Comparison of ENCODE assay signal across 15 cellular contexts in genomic region chr22:41873391-41873790, GRCh38. TPM values are rescaled to one million over a fixed set of nuclear protein-coding genes. Genes with fewer than 3 reads are reported as not detected.
DNase-seq lines count a peak whose midpoint lies in the region; ATAC-seq and TF ChIP-seq lines count a peak whose summit lies in the region.
"Had no signal": no experiment of that assay in that cellular context is flagged by ENCODE, and none has a peak within 500 bp of the region (broad histone marks: within the 10 kb centered on the region; RNA-seq: fewer than 3 reads in every experiment).

No MANE protein-coding gene starts in this region.

- no peaks in the 10 kb centered on the region for H3K27me3 ChIP-seq in GM23248 (replicated peaks; ENCODE audit: insufficient read depth)

- H3K36me3 Mint-ChIP-seq in activated T-cell treated with anti-CD3 and anti-CD28 coated beads, Interleukin-2, amount 50 U/mL, for 4 hours (ENCODE audit: insufficient read depth), result peaks cover 48% of the 10 kb centered on the region
- peaks cover 68 to 74% of the 10 kb centered on the region in 2 donors for H3K36me3 Mint-ChIP-seq in stimulated activated naive B cell treated with anti-CD40 and anti-IgM and Interleukin-4, amounts not matched to agents 10 μg/mL and 1 μg/mL and 100 μg/mL, for 72 hours

- peaks cover 51% of the 10 kb centered on the region for H3K4me1 Mint-ChIP-seq in activated T-cell treated with anti-CD3 and anti-CD28 coated beads, Interleukin-2, amount 50 U/mL, for 4 hours (ENCODE audit: low read depth)
- H3K4me1 Mint-ChIP-seq in stimulated activated naive B cell treated with anti-CD40 and anti-IgM and Interleukin-4, amounts not matched to agents 10 μg/mL and 1 μg/mL and 100 μg/mL, for 72 hours, result peaks cover 32 to 63% of the 10 kb centered on the region in 2 donors

- H3K4me1 ChIP-seq in GM23248 (ENCODE audit: insufficient read depth), result peaks cover 16% of the 10 kb centered on the region

- no peaks in the 10 kb centered on the region for H4K20me1 ChIP-seq in GM23248 (ENCODE audit: insufficient read depth)

- peak overlapping the region; percentile 84 for H3K4me3 Mint-ChIP-seq in activated T-cell treated with anti-CD3 and anti-CD28 coated beads, Interleukin-2, amount 50 U/mL, for 4 hours
- H3K4me3 Mint-ChIP-seq in stimulated activated naive B cell treated with anti-CD40 and anti-IgM and Interleukin-4, amounts not matched to agents 10 μg/mL and 1 μg/mL and 100 μg/mL, for 72 hours, result peak overlapping the region; percentile 25 to 44
- H3K4me3 Mint-ChIP-seq: type B pancreatic cell had no signal

- H3K9me2 ChIP-seq in GM23248 (ENCODE audit: insufficient read depth), result no peaks in the 10 kb centered on the region

- DNase-seq in activated naive CD4-positive, alpha-beta T cell treated with Interleukin-2 at 50 U/mL for 16 hours, result peak; percentile 25
- DNase-seq in activated naive CD4-positive, alpha-beta T cell (lab: John Stamatoyannopoulos, UW), result no peak
- DNase-seq in activated T-cell treated with anti-CD3 and anti-CD28 coated beads, Interleukin-2, amount 50 U/mL, for 4 hours, result no peak
- DNase-seq in left ventricle myocardium superior (no peak), GM23248 (no peak), coronary artery (ENCODE audit: low spot score) (no peak), D341Med (ENCODE audit: low spot score) (no peak)
- no peak for DNase-seq in stimulated activated naive B cell treated with anti-CD40 and anti-IgM and Interleukin-4, amounts not matched to agents 10 μg/mL and 1 μg/mL and 100 μg/mL, for 72 hours
- DNase-seq: DMS79, hypothalamus had no signal

- TF ChIP-seq CTCF in coronary artery (IDR thresholded peaks at IDR 0.05), result no peak

- H3K27ac ChIP-seq in GM23248 (no peak overlapping the region), coronary artery (no peak overlapping the region)
- H3K27ac ChIP-seq: epithelial cell of prostate had no signal

- peaks cover 19% of the 10 kb centered on the region; the same call in 1 of the 2 replicates for H3K36me3 ChIP-seq in GM23248 (ENCODE audit: low read depth)

- ATAC-seq in activated T-cell treated with anti-CD3 and anti-CD28 coated beads, Interleukin-2, amount 50 U/mL, for 4 hours, result peak; percentile 86
- ATAC-seq in left ventricle myocardium superior, result peak; percentile 65
- peak; percentile 51 to 67 for ATAC-seq in stimulated activated naive B cell treated with anti-CD40 and anti-IgM and Interleukin-4, amounts not matched to agents 10 μg/mL and 1 μg/mL and 100 μg/mL, for 72 hours (replicated peaks)

- H2AFZ ChIP-seq in GM23248, result no peak overlapping the region

- 68 to 70% methylated on average over 5 of the region's 5 CpGs for WGBS in GM23248 (ENCODE audit: low coverage in 1 of 2, low lambda C conversion rate in 2 of 2, missing lambda C conversion rate in 2 of 2), 2 experiments

- no peak overlapping the region for H3K9ac ChIP-seq in GM23248

- H3F3A ChIP-seq in GM23248 (ENCODE audit: insufficient read depth), result no peaks in the 10 kb centered on the region

- intact Hi-C loops in left ventricle myocardium superior (cut with micrococcal nuclease), result no loop called here

- no peaks in the 10 kb centered on the region for H3K9me3 Mint-ChIP-seq in activated T-cell treated with anti-CD3 and anti-CD28 coated beads, Interleukin-2, amount 50 U/mL, for 4 hours
- H3K9me3 Mint-ChIP-seq in stimulated activated naive B cell treated with anti-CD40 and anti-IgM and Interleukin-4, amounts not matched to agents 10 μg/mL and 1 μg/mL and 100 μg/mL, for 72 hours, result no peaks in the 10 kb centered on the region
- H3K9me3 Mint-ChIP-seq: type B pancreatic cell had no signal

- in situ Hi-C loops in GM23248 (cut with MboI), result no loop called here

- H3K4me2 ChIP-seq in GM23248 (ENCODE audit: unreplicated experiment), result no peak overlapping the region

- H3K9me3 ChIP-seq in GM23248 (ENCODE audit: low read depth), result no peaks in the 10 kb centered on the region

- no peaks in the 10 kb centered on the region for H3K27me3 Mint-ChIP-seq in activated T-cell treated with anti-CD3 and anti-CD28 coated beads, Interleukin-2, amount 50 U/mL, for 4 hours (ENCODE audit: low read depth)
- H3K27me3 Mint-ChIP-seq in stimulated activated naive B cell treated with anti-CD40 and anti-IgM and Interleukin-4, amounts not matched to agents 10 μg/mL and 1 μg/mL and 100 μg/mL, for 72 hours, result no peaks in the 10 kb centered on the region
- H3K27me3 Mint-ChIP-seq: type B pancreatic cell had no signal

- H3K27ac Mint-ChIP-seq in stimulated activated naive B cell treated with anti-CD40 and anti-IgM and Interleukin-4, amounts not matched to agents 10 μg/mL and 1 μg/mL and 100 μg/mL, for 72 hours, result peak overlapping the region; percentile 89
- H3K27ac Mint-ChIP-seq: type B pancreatic cell had no signal

- H3K4me3 ChIP-seq in GM23248 (no peak overlapping the region), coronary artery (no peak overlapping the region)

- no peaks in the 10 kb centered on the region for H3K79me2 ChIP-seq in GM23248 (ENCODE audit: insufficient read depth)

RNA-seq across cellular contexts. Expression of gene SREBF2, which starts 40.5 kb away (rescaled TPM):
- 100 to 1,000 TPM; 123 to 178 (median 155) TPM for total RNA-seq in activated T-cell treated with anti-CD3 and anti-CD28 coated beads, Interleukin-2, amount 50 U/mL, for 4 hours
- 89.7 TPM for total RNA-seq in left ventricle myocardium superior
- total RNA-seq in GM23248 (2014; rRNA removed; shearing (Covaris generic)), result 26.5 and 31.9 TPM in 2 replicates
- polyA plus RNA-seq in GM23248 (2016; fragmentation: Nextera tagmentation; extraction: Ambion mirVana), result 23.6 and 25.0 TPM in 2 replicates

RNA-seq across cellular contexts. Expression of gene SHISA8, which starts 41.5 kb away (rescaled TPM):
- 1 to 10 TPM; 3.9 to 5.6 (median 5.0) TPM for total RNA-seq in activated T-cell treated with anti-CD3 and anti-CD28 coated beads, Interleukin-2, amount 50 U/mL, for 4 hours
- total RNA-seq in left ventricle myocardium superior, result 10.2 TPM
- total RNA-seq in GM23248 (2014; rRNA removed; shearing (Covaris generic)), result not detected in 2 replicates
- not detected in 2 replicates for polyA plus RNA-seq in GM23248 (2016; fragmentation: Nextera tagmentation; extraction: Ambion mirVana)
- total RNA-seq: LHCN-M2, mesenteric fat pad, posterior vena cava had no signal

RNA-seq across cellular contexts. Expression of gene TNFRSF13C, which starts 53.2 kb away (rescaled TPM):
- 1 to 10 TPM; 6.1 to 7.6 (median 6.9) TPM for total RNA-seq in activated T-cell treated with anti-CD3 and anti-CD28 coated beads, Interleukin-2, amount 50 U/mL, for 4 hours
- 1.6 TPM for total RNA-seq in left ventricle myocardium superior
- 0.22 TPM in 1 of 2 replicates, not detected in the other for total RNA-seq in GM23248 (2014; rRNA removed; shearing (Covaris generic))
- polyA plus RNA-seq in GM23248 (2016; fragmentation: Nextera tagmentation; extraction: Ambion mirVana), result 0.05 and 0.11 TPM in 2 replicates
